In the genomic region with DNA sequence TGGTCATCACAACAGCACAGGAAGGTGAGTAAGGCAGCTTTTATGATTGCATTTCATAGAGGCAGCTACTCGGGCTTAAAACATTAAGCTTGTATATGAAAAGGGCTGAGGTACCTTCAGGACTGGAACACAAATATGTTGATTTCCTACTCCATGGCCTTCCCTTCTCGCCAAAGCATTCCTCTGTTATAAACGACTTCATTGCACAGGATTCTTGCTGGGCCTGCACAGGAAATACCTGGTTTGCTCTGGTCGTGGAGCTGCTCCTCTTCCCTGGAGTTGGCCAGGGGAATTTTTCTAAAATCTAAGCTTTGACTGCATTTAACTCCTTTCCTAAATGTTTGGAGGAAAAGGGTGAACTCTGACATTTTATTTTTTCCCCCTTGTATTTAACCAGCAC, we compare ENCODE assay signal across 19 cellular contexts.
"Had no signal": no experiment of that assay in that cellular context is flagged by ENCODE, and none has a peak within 500 bp of the region (broad histone marks: within the 10 kb centered on the region; RNA-seq: fewer than 3 reads in every experiment).

No MANE protein-coding gene starts in this region.

- H3K4me2 ChIP-seq: hepatocyte had no signal

- H2AFZ ChIP-seq: hepatocyte had no signal

- H3K9me3 ChIP-seq: left lung, prostate gland had no signal

- H3K27me3 ChIP-seq: dorsolateral prefrontal cortex, hepatocyte, left lung had no signal

- H3K36me3 Mint-ChIP-seq: type B pancreatic cell had no signal

- H3K27ac ChIP-seq: hepatocyte, left lung had no signal

- H3K4me3 ChIP-seq: dorsolateral prefrontal cortex, hepatocyte, left lung, prostate gland had no signal

- H3K36me3 ChIP-seq: left lung, prostate gland had no signal

- H3K27me3 Mint-ChIP-seq: activated naive CD8-positive, alpha-beta T cell treated with anti-CD3 and anti-CD28 coated beads, Interleukin-2, amount 10 ng/mL, durations not matched to agents 7 days and 5 days; memory B cell; type B pancreatic cell had no signal

- ATAC-seq: activated CD4-positive, CD25-positive, alpha-beta regulatory T cell treated with anti-CD3 and anti-CD28 coated beads, Interleukin-2, amount 50 U/mL, for 24 hours; esophagus mucosa; left lung; right cardiac atrium had no signal

- H3K27ac Mint-ChIP-seq: activated naive CD8-positive, alpha-beta T cell treated with anti-CD3 and anti-CD28 coated beads, Interleukin-2, amount 10 ng/mL, durations not matched to agents 7 days and 5 days; activated T-helper 1 cell treated with anti-CD3 and anti-CD28 coated beads, Interleukin-12 subunit alpha, Interleukin-12 subunit beta, Interleukin-2, Interleukin-4 antibody, amounts not matched to agents 30 ng/mL and 10 ng/mL and 1 ng/mL, durations not matched to agents 14 hours and 24 hours and 36 hours; memory B cell; type B pancreatic cell had no signal

- DNase-seq: activated naive CD4-positive, alpha-beta T cell; activated naive CD8-positive, alpha-beta T cell treated with anti-CD3 and anti-CD28 coated beads, Interleukin-2, amount 10 ng/mL, durations not matched to agents 7 days and 5 days; dorsolateral prefrontal cortex; kidney; left lung; nucleus accumbens; right cardiac atrium; small intestine; stimulated activated CD4-positive, alpha-beta T cell treated with anti-CD3 and anti-CD28 coated beads, Interleukin-4, amount 100 ng/mL, for 4 hours; stimulated activated CD8-positive, alpha-beta memory T cell treated with anti-CD3 and anti-CD28 coated beads, Interleukin-4, amount 100 ng/mL, for 48 hours; stimulated activated naive CD4-positive, alpha-beta T cell treated with Interleukin-2 at 50 U/mL for 16 hours had no signal

- H3K9me3 Mint-ChIP-seq: activated naive CD8-positive, alpha-beta T cell treated with anti-CD3 and anti-CD28 coated beads, Interleukin-2, amount 10 ng/mL, durations not matched to agents 7 days and 5 days; activated T-helper 1 cell treated with anti-CD3 and anti-CD28 coated beads, Interleukin-12 subunit alpha, Interleukin-12 subunit beta, Interleukin-2, Interleukin-4 antibody, amounts not matched to agents 30 ng/mL and 10 ng/mL and 1 ng/mL, durations not matched to agents 14 hours and 24 hours and 36 hours; memory B cell; nephron; type B pancreatic cell had no signal

- H3K4me3 Mint-ChIP-seq: activated naive CD8-positive, alpha-beta T cell treated with anti-CD3 and anti-CD28 coated beads, Interleukin-2, amount 10 ng/mL, durations not matched to agents 7 days and 5 days; activated T-helper 1 cell treated with anti-CD3 and anti-CD28 coated beads, Interleukin-12 subunit alpha, Interleukin-12 subunit beta, Interleukin-2, Interleukin-4 antibody, amounts not matched to agents 30 ng/mL and 10 ng/mL and 1 ng/mL, durations not matched to agents 14 hours and 24 hours and 36 hours; memory B cell; nephron; type B pancreatic cell had no signal
